8 cellular contexts compared by ENCODE assay signal in the genomic region with DNA sequence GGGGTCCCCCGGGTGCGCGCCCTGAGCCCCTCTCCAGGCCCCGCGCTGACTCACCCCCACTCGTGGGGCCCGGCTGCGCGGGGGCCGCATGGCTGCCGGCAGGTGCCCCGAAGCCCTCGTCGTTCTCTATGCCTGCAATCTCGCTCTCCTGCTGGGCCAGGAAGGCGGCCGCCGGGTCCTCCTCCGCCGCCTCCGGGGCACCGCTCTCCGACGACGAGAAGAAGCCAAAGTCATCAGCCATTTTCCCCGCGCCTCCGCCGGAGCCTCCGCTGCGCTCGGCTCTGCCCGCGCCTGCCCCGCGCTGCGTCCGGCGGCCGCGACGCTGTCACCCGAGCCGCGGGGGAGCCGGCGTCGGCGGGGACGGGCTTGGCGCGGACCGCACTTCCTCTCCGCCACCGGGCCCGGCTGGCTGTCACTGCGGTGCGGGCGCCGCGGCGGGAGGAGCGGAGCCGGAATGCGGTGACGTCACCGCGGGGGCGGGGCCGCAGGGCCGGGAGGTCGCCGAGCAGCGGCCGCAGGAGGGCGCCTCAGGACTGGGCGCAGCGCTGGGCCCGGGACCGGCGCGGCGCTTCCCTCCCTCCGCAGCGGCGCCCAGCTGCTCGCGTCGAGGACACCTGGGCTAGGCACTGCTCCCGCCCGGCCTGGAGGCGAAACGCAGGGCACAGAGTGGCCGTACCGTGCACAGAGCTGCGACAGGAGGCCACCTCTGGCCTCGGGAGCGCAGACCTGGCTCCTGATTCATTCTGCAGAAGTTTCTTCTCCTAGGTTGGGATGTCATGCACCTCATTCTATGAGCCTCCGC.
DNase-seq lines count a peak whose midpoint lies in the region; ATAC-seq and TF ChIP-seq lines count a peak whose summit lies in the region.

A gene with protein sequence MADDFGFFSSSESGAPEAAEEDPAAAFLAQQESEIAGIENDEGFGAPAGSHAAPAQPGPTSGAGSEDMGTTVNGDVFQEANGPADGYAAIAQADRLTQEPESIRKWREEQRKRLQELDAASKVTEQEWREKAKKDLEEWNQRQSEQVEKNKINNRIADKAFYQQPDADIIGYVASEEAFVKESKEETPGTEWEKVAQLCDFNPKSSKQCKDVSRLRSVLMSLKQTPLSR (minus strand): TSS at position 417 of the 802 bp plus-strand sequence. CDS start 176 bp downstream, at position 241.

- peak; percentile 87 for ATAC-seq in GM18907 (IDR thresholded peaks at IDR 0.05; ENCODE audit: unreplicated experiment)
- peak; percentile 90 for ATAC-seq in HG03139 (IDR thresholded peaks at IDR 0.05; ENCODE audit: unreplicated experiment)

- peak within 1 kb of the TSS; percentile 84 for H3K4me3 ChIP-seq in choroid plexus epithelial cell (ENCODE audit: low read depth, low read length)

- peak; percentile 97 for DNase-seq in AG20443 (ENCODE audit: low spot score)
- peak; percentile 80 for DNase-seq in NCI-H345 treated with DMSO at 0.1 percent for 48 hours (lab: John Stamatoyannopoulos, UW; ENCODE audit: unreplicated experiment)
- peak; percentile 89 for DNase-seq in activated CD4-positive, alpha-beta T cell treated with anti-CD3 and anti-CD28 coated beads for 4 hours
- peak; percentile 84 for DNase-seq in choroid plexus epithelial cell (ENCODE audit: low read depth)
- DNase-seq in kidney tubule cell (ENCODE audit: low spot score): peak; percentile 91
- DNase-seq in stimulated activated CD4-positive, alpha-beta T cell treated with anti-CD3 and anti-CD28 coated beads, Interleukin-1b, Interleukin-23, amount 100 ng/mL, for 24 hours (ENCODE audit: low read depth in 4 of 4, low spot score in 1 of 4): peak; percentile 79 to 88 (median 84)

- TF ChIP-seq CTCF in choroid plexus epithelial cell (conservative IDR thresholded peaks at IDR 0.05; ENCODE audit: low read depth, low read length): peak; percentile 33

Comparison
In these comparisons a context has a peak if more than half of its experiments do, and no peak if none do; other contexts are left out.
1. Peak in every context shown above with its lines: DNase-seq, ATAC-seq and H3K4me3 ChIP-seq.